ENCODE assay signal across 28 cellular contexts in the genomic region with DNA sequence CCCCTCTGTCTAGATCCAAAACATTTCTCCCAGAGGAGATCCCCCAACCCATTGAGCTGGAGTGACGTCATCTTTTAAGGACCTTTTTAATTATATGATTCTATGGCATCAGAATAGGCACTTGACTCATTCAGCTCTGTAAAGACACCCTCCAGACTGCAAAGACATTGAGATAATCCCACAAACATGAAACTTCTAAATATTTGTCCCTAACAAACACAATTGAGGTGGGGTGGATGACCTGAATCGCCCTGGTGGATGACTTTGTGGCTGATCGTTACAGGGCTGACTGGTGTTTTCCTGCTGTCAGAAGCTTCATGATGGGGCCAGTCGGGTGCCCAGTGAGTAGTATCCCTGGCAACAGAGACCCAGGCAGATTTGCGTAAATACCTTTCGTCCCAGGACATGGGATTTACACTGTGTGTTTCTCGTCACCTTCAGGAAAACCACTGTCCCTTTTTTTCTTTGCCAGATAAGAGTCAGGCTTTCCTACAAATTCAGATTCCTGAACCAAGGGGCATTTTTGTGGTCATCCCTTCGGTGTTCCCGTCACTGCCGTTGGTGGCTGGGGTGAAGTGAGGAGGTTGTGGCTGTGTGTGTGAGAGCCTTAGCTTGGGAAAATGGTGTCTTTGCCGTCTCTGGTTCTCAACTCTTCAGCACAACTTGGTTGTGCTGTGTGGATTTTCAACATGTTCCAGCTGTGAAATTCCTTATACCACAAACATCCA. TPM values are rescaled to one million over a fixed set of nuclear protein-coding genes. Genes with fewer than 3 reads are reported as not detected.
DNase-seq lines count a peak whose midpoint lies in the region; ATAC-seq and TF ChIP-seq lines count a peak whose summit lies in the region.
"Had no signal": no experiment of that assay in that cellular context is flagged by ENCODE, and none has a peak within 500 bp of the region (broad histone marks: within the 10 kb centered on the region; RNA-seq: fewer than 3 reads in every experiment).

No MANE protein-coding gene starts in this region.

- no peaks in the 10 kb centered on the region for H3K36me3 ChIP-seq in mesendoderm (ENCODE audit: control insufficient read depth, insufficient read depth, low read length)
- H3K36me3 ChIP-seq in osteoblast (ENCODE audit: insufficient read depth, low read length), result no peaks in the 10 kb centered on the region
- H3K36me3 ChIP-seq: BLaER1 treated with 17β-estradiol and CSF1 and Interleukin-3, amounts not matched to agents 10 nM and 100 nM; HAP-1; SJSA1 had no signal

- H3K27ac ChIP-seq in mesendoderm (ENCODE audit: low read depth, low read length), result no peak overlapping the region
- no peak overlapping the region for H3K27ac ChIP-seq in osteoblast (ENCODE audit: low read depth, low read length)
- H3K27ac ChIP-seq: A549; BLaER1 treated with 17β-estradiol and CSF1 and Interleukin-3, amounts not matched to agents 10 nM and 100 nM; GM23248; HL-60; PC-9; SJSA1 had no signal

- WGBS in mesendoderm (ENCODE audit: extremely low coverage, insufficient coverage, low lambda C conversion rate), result no CpG with 5 or more reads among the region's 11 CpGs

- H2BK5ac ChIP-seq in mesendoderm (ENCODE audit: low read length), result no peak overlapping the region

- H2BK120ac ChIP-seq in mesendoderm (ENCODE audit: low read depth, low read length), result no peak overlapping the region

- H3K18ac ChIP-seq in mesendoderm (ENCODE audit: low read length), result no peak overlapping the region

- intact Hi-C loops in left cardiac atrium (cut with DNase I), result no loop called here

- H3K4ac ChIP-seq in mesendoderm (ENCODE audit: low read depth, low read length), result no peak overlapping the region

- H3K4me2 ChIP-seq in mesendoderm (ENCODE audit: low read length) (no peak overlapping the region), osteoblast (ENCODE audit: insufficient read depth, low read length) (no peak overlapping the region)
- H3K4me2 ChIP-seq: A549; BLaER1 treated with 17β-estradiol and CSF1 and Interleukin-3, amounts not matched to agents 10 nM and 100 nM; PC-9 had no signal

- no peaks in the 10 kb centered on the region for H3K79me1 ChIP-seq in mesendoderm (ENCODE audit: low read length)

- no peak overlapping the region for H2BK15ac ChIP-seq in mesendoderm (replicated peaks; ENCODE audit: low read depth)

- H4K8ac ChIP-seq in mesendoderm (ENCODE audit: low read depth, low read length), result no peak overlapping the region

- no peaks in the 10 kb centered on the region for H3K79me2 ChIP-seq in mesendoderm (ENCODE audit: control insufficient read depth, insufficient read depth, low read length)
- no peaks in the 10 kb centered on the region for H3K79me2 ChIP-seq in osteoblast (ENCODE audit: insufficient read depth, low read length)

- H2AFZ ChIP-seq in osteoblast (ENCODE audit: low read length), result no peak overlapping the region
- H2AFZ ChIP-seq: GM23248, PC-9 had no signal

- H4K5ac ChIP-seq in mesendoderm (ENCODE audit: low read length), result no peak overlapping the region

- no peak for ATAC-seq in left cardiac atrium
- ATAC-seq: A549, T-cell had no signal

- H4K20me1 ChIP-seq in osteoblast (ENCODE audit: insufficient read depth, low read length), result no peaks in the 10 kb centered on the region
- H4K20me1 ChIP-seq: BLaER1 treated with 17β-estradiol and CSF1 and Interleukin-3, amounts not matched to agents 10 nM and 100 nM had no signal

- peak; percentile 19 for DNase-seq in NCI-H748 (lab: John Stamatoyannopoulos, UW; ENCODE audit: unreplicated experiment)
- DNase-seq in NCI-H748 treated with DMSO at 0.1 percent for 48 hours (lab: John Stamatoyannopoulos, UW), result no peak
- DNase-seq in RPMI7951 (ENCODE audit: low read depth), result peak; percentile 24
- DNase-seq in choroid plexus epithelial cell (ENCODE audit: low read depth), result peak; percentile 19
- peak; percentile 10 for DNase-seq in mesendoderm
- DNase-seq in left cardiac atrium, result no peak
- no peak for DNase-seq in osteoblast (ENCODE audit: insufficient read length, low spot score, missing footprints)
- DNase-seq in activated CD4-positive, alpha-beta T cell treated with anti-CD3 and anti-CD28 coated beads for 4 hours, result no peak
- DNase-seq: AML-193; CD4-positive, alpha-beta T cell; GM23248; Karpas-422; NCI-H1092; NCI-H1417 treated with DMSO at 0.1 percent for 48 hours; NCI-H187 treated with DMSO at 0.1 percent for 48 hours; NCI-H345; NCI-H510A treated with DMSO at 0.1 percent for 48 hours; NCI-H774; PC-9; Right ventricle myocardium superior; RPMI8226; T-cell had no signal

- TF ChIP-seq CTCF in choroid plexus epithelial cell (conservative IDR thresholded peaks at IDR 0.05; ENCODE audit: low read depth, low read length) (no peak), osteoblast (IDR thresholded peaks at IDR 0.05; ENCODE audit: extremely low read depth, low read depth, low read length) (no peak)

- H3K9ac ChIP-seq in mesendoderm (ENCODE audit: low read length), result no peak overlapping the region
- H3K9ac ChIP-seq: BLaER1 treated with 17β-estradiol and CSF1 and Interleukin-3, amounts not matched to agents 10 nM and 100 nM; GM23248 had no signal

- no peaks in the 10 kb centered on the region for H3K4me1 ChIP-seq in mesendoderm (ENCODE audit: control insufficient read depth, low read depth, low read length)
- no peaks in the 10 kb centered on the region for H3K4me1 ChIP-seq in osteoblast (ENCODE audit: insufficient read depth, low read length)
- H3K4me1 ChIP-seq: HAP-1, SJSA1 had no signal

- no peak overlapping the region for H3K23ac ChIP-seq in mesendoderm (ENCODE audit: low read length)

- H3K56ac ChIP-seq in mesendoderm (ENCODE audit: low read length), result no peak overlapping the region

- no peak overlapping the region for H2AK5ac ChIP-seq in mesendoderm (ENCODE audit: low read length)

- no peaks in the 10 kb centered on the region for H3K9me3 ChIP-seq in osteoblast (ENCODE audit: low read depth, low read length)
- H3K9me3 ChIP-seq: A549; BLaER1 treated with 17β-estradiol and CSF1 and Interleukin-3, amounts not matched to agents 10 nM and 100 nM; HAP-1; SJSA1 had no signal

- H3K27me3 ChIP-seq in mesendoderm (ENCODE audit: insufficient read depth, low read length, poor library complexity) (no peaks in the 10 kb centered on the region), osteoblast (ENCODE audit: insufficient read depth, low read length) (peaks cover 44% of the 10 kb centered on the region)
- H3K27me3 ChIP-seq: BLaER1 treated with 17β-estradiol and CSF1 and Interleukin-3, amounts not matched to agents 10 nM and 100 nM had no signal

- H3K4me3 ChIP-seq in choroid plexus epithelial cell (ENCODE audit: low read depth, low read length) (no peak overlapping the region), mesendoderm (ENCODE audit: low read length) (no peak overlapping the region), osteoblast (ENCODE audit: insufficient read depth, low read length) (no peak overlapping the region)
- H3K4me3 ChIP-seq: A549; BLaER1 treated with 17β-estradiol and CSF1 and Interleukin-3, amounts not matched to agents 10 nM and 100 nM; GM23248; HAP-1; PC-9; SJSA1 had no signal

RNA-seq across cellular contexts. Expression of a gene that starts 5.3 kb away (rescaled TPM):
- not detected in 2 replicates for total RNA-seq in RPMI7951 (2014; rRNA removed; shearing (Covaris generic))
- polyA plus RNA-seq in mesendoderm (2013, experiment 1 of 2), result not detected
- polyA plus RNA-seq in mesendoderm (2013, experiment 2 of 2), result not detected
- 10 to 100 TPM; 21.6 to 72.2 TPM for total RNA-seq in left cardiac atrium
- total RNA-seq in osteoblast, result not detected in 2 replicates
- total RNA-seq: CD4-positive, alpha-beta T cell; G401; GM23248; PC-9; SJSA1 had no signal
- polyA plus RNA-seq: GM23248 had no signal

RNA-seq across cellular contexts. Expression of a gene that starts 30.7 kb away (rescaled TPM):
- total RNA-seq in RPMI7951 (2014; rRNA removed; shearing (Covaris generic)), result not detected in 2 replicates
- 0.74 TPM for polyA plus RNA-seq in mesendoderm (2013, experiment 1 of 2)
- 0.84 TPM for polyA plus RNA-seq in mesendoderm (2013, experiment 2 of 2)
- total RNA-seq in left cardiac atrium (not detected), osteoblast (not detected in 2 replicates)
- total RNA-seq: CD4-positive, alpha-beta T cell; GM23248; PC-9; Right ventricle myocardium superior; SJSA1 had no signal
- polyA plus RNA-seq: GM23248 had no signal

Comparison
In these comparisons a context has a peak if more than half of its experiments do, and no peak if none do; other contexts are left out.
1. DNase-seq: peak in NCI-H748 (single experiment), RPMI7951 (single experiment), choroid plexus epithelial cell (single experiment) and mesendoderm (single experiment); none in NCI-H748 treated with DMSO at 0.1 percent for 48 hours (single experiment), left cardiac atrium (single experiment), osteoblast (single experiment) and activated CD4-positive, alpha-beta T cell treated with anti-CD3 and anti-CD28 coated beads for 4 hours (0 of 2).
2. RNA of a gene that starts 5.3 kb away (total RNA-seq): 21.6 to 72.2 TPM in left cardiac atrium; not detected in RPMI7951 and not detected in osteoblast; every median in the first group is over 10 times any median in the second.